Comparison of ENCODE assay signal across 11 cellular contexts in genomic region chr3:4503050-4503449, GRCh38. TPM values are rescaled to one million over a fixed set of nuclear protein-coding genes. Genes with fewer than 3 reads are reported as not detected.
A peak's percentile ranks its signal among the peaks of the same experiment; 100 is the strongest.
DNase-seq lines count a peak whose midpoint lies in the region; ATAC-seq and TF ChIP-seq lines count a peak whose summit lies in the region.
"Had no signal": no experiment of that assay in that cellular context is flagged by ENCODE, and none has a peak within 500 bp of the region (broad histone marks: within the 10 kb centered on the region; RNA-seq: fewer than 3 reads in every experiment).

No MANE protein-coding gene starts in this region.

- peaks cover 18 to 22% of the 10 kb centered on the region in 2 donors for H3K4me1 ChIP-seq in naive thymus-derived CD4-positive, alpha-beta T cell (ENCODE audit: control insufficient read depth in 2 of 2, insufficient read depth in 2 of 2, low read length in 2 of 2)
- no peaks in the 10 kb centered on the region for H3K4me1 ChIP-seq in psoas muscle

- CTCF ChIA-PET in naive thymus-derived CD4-positive, alpha-beta T cell (lab: Charles Lee): interaction anchor here (0.8 kb wide), 1 partner anchor 10 kb away, joined by 3 read pairs; the partner anchor contains the start of gene ITPR1

- peaks cover 0 to 5% (median 0%) of the 10 kb centered on the region in 3 experiments for H3K36me3 ChIP-seq in naive thymus-derived CD4-positive, alpha-beta T cell (ENCODE audit: control insufficient read depth in 2 of 3, insufficient read depth in 3 of 3, low read length in 3 of 3)
- peaks cover 0 to 5% of the 10 kb centered on the region in 2 donors for H3K36me3 ChIP-seq in psoas muscle (ENCODE audit: insufficient read depth in 1 of 2, low read depth in 1 of 2)
- H3K36me3 ChIP-seq in MG63: no peaks in the 10 kb centered on the region

- DNase-seq in naive thymus-derived CD4-positive, alpha-beta T cell: no peak
- DNase-seq in psoas muscle (no peak), MG63 (no peak), DMS153 (lab: John Stamatoyannopoulos, UW) (no peak)
- DNase-seq in stimulated activated naive CD4-positive, alpha-beta T cell treated with Interleukin-2 at 50 U/mL for 16 hours (lab: John Stamatoyannopoulos, UW): no peak
- DNase-seq: amygdala, NCI-H1417 had no signal

- ATAC-seq in GM18519 (IDR thresholded peaks at IDR 0.05; ENCODE audit: low FRiP score, unreplicated experiment) (peak; percentile 46), GM21619 (IDR thresholded peaks at IDR 0.05; ENCODE audit: unreplicated experiment) (peak; percentile 44), HG03460 (IDR thresholded peaks at IDR 0.05; ENCODE audit: unreplicated experiment) (peak; percentile 48), psoas muscle (no peak)
- ATAC-seq in naive thymus-derived CD4-positive, alpha-beta T cell: peak; percentile 44
- ATAC-seq: T-cell had no signal

- H3K4me3 ChIP-seq in naive thymus-derived CD4-positive, alpha-beta T cell (ENCODE audit: low read length): no peak overlapping the region
- H3K4me3 ChIP-seq in psoas muscle: no peak overlapping the region
- no peak overlapping the region for H3K4me3 ChIP-seq in MG63

- H3K27me3 ChIP-seq in naive thymus-derived CD4-positive, alpha-beta T cell (ENCODE audit: control insufficient read depth in 2 of 2, insufficient read depth in 2 of 2, low read length in 2 of 2): no peaks in the 10 kb centered on the region
- no peaks in the 10 kb centered on the region for H3K27me3 ChIP-seq in psoas muscle (ENCODE audit: insufficient read depth in 3 of 3, low read length in 2 of 3)
- no peaks in the 10 kb centered on the region for H3K27me3 ChIP-seq in MG63

- no peaks in the 10 kb centered on the region for H3K27me3 Mint-ChIP-seq in naive thymus-derived CD4-positive, alpha-beta T cell
- H3K27me3 Mint-ChIP-seq: T-cell had no signal

- peaks cover 41 to 54% (median 51%) of the 10 kb centered on the region in 7 donors for H3K4me1 Mint-ChIP-seq in naive thymus-derived CD4-positive, alpha-beta T cell

- H3K9me3 ChIP-seq in naive thymus-derived CD4-positive, alpha-beta T cell (ENCODE audit: control insufficient read depth in 2 of 3, low read length in 3 of 3): no peaks in the 10 kb centered on the region
- H3K9me3 ChIP-seq in psoas muscle: no peaks in the 10 kb centered on the region
- H3K9me3 ChIP-seq in MG63: no peaks in the 10 kb centered on the region

- TF ChIP-seq CTCF in psoas muscle (IDR thresholded peaks at IDR 0.05): no peak

- H3K27ac ChIP-seq in naive thymus-derived CD4-positive, alpha-beta T cell (ENCODE audit: low read depth, low read length): no peak overlapping the region
- no peak overlapping the region for H3K27ac ChIP-seq in psoas muscle

- peaks cover 0 to 10% (median 8%) of the 10 kb centered on the region in 5 donors for H3K36me3 Mint-ChIP-seq in naive thymus-derived CD4-positive, alpha-beta T cell

- H3K4me3 Mint-ChIP-seq in naive thymus-derived CD4-positive, alpha-beta T cell: peak overlapping the region in 4 of 10 donors; percentile 20 to 45 (median 27)

- WGBS in psoas muscle, 3 donors: 78 to 87% (median 82%) methylated on average over 5 of the region's 5 CpGs

- H3K9me3 Mint-ChIP-seq in naive thymus-derived CD4-positive, alpha-beta T cell: no peaks in the 10 kb centered on the region
- H3K9me3 Mint-ChIP-seq: T-cell had no signal

- intact Hi-C loops in naive thymus-derived CD4-positive, alpha-beta T cell (cut with micrococcal nuclease): no loop called here
- intact Hi-C loops in psoas muscle (cut with DNase I): no loop called here

- H3K27ac Mint-ChIP-seq in naive thymus-derived CD4-positive, alpha-beta T cell: peak overlapping the region in 8 of 9 donors; percentile 89 to 96 (median 94)

- POLR2A ChIA-PET in naive thymus-derived CD4-positive, alpha-beta T cell (lab: Charles Lee): interaction anchor here (1.1 to 8.2 kb wide), 3 partner anchors 8 to 16 kb away, joined by 3 to 96 read pairs (median 5); partner anchors contain the start of gene ITPR1

RNA-seq across cellular contexts. Expression of gene ITPR1, which starts 9.9 kb away (rescaled TPM):
- 100 to 1,000 TPM in 1 of 5 experiments, 10 to 100 TPM in 4; 66.7 to 118 (median 90.7) TPM for total RNA-seq in naive thymus-derived CD4-positive, alpha-beta T cell
- 10 to 100 TPM; 15.1 to 15.3 TPM for polyA plus RNA-seq in naive thymus-derived CD4-positive, alpha-beta T cell
- total RNA-seq in psoas muscle: 1 to 10 TPM; 6.2 to 9.2 (median 8.3) TPM
- 1 to 10 TPM; 4.4 to 9.2 (median 9.0) TPM for polyA plus RNA-seq in psoas muscle
- total RNA-seq in MG63 (2014; rRNA removed; shearing (Covaris generic); ENCODE audit: low replicate concordance): 1.7 and 10.4 TPM in 2 replicates

RNA-seq across cellular contexts. Expression of gene SUMF1, which starts 36.0 kb away (rescaled TPM):
- total RNA-seq in naive thymus-derived CD4-positive, alpha-beta T cell: 10 to 100 TPM in 4 of 5 experiments, 1 to 10 TPM in 1; 9.2 to 20.0 (median 16.0) TPM
- polyA plus RNA-seq in naive thymus-derived CD4-positive, alpha-beta T cell: 10 to 100 TPM; 28.6 to 31.0 TPM
- 1 to 10 TPM; 4.6 to 6.4 (median 5.1) TPM for total RNA-seq in psoas muscle
- 1 to 10 TPM; 3.0 to 7.6 (median 5.0) TPM for polyA plus RNA-seq in psoas muscle
- 29.7 and 37.1 TPM in 2 replicates for total RNA-seq in MG63 (2014; rRNA removed; shearing (Covaris generic); ENCODE audit: low replicate concordance)

Comparison
In these comparisons a context has a peak if more than half of its experiments do, and no peak if none do; other contexts are left out.
1. ATAC-seq: peak in GM18519 (single experiment), GM21619 (single experiment), HG03460 (single experiment) and naive thymus-derived CD4-positive, alpha-beta T cell (single experiment); none in psoas muscle (0 of 4).